In genomic region chr20:10536531-10536930, GRCh38 we compare ENCODE assay signal across 9 cellular contexts.
A peak's percentile ranks its signal among the peaks of the same experiment; 100 is the strongest.
DNase-seq lines count a peak whose midpoint lies in the region; ATAC-seq, FAIRE-seq and TF ChIP-seq lines count a peak whose summit lies in the region.
"Had no signal": no experiment of that assay in that cellular context is flagged by ENCODE, and none has a peak within 500 bp of the region (broad histone marks: within the 10 kb centered on the region; RNA-seq: fewer than 3 reads in every experiment).

No MANE protein-coding gene starts in this region.

- CTCF ChIA-PET in H1 (lab: Charles Lee; ENCODE audit: partially characterized antibody), result interaction anchor here (0.5 to 3.9 kb wide), 29 partner anchors 8 to 919 kb away, joined by 3 to 26 read pairs (median 3); no protein-coding TSS in a partner anchor

- peak; percentile 87 to 91 for TF ChIP-seq RAD21 in H1 (IDR thresholded peaks at IDR 0.05 in 1 of 2, conservative IDR thresholded peaks at IDR 0.05 in 1 of 2; ENCODE audit: low read depth in 2 of 2, low read length in 2 of 2)

- peak; percentile 14 for DNase-seq in activated gamma-delta T cell treated with Interleukin-2 at 50 U/mL for 16 hours
- no peak for DNase-seq in activated gamma-delta T cell (lab: John Stamatoyannopoulos, UW)
- peak; percentile 85 for DNase-seq in NCI-H69 (lab: John Stamatoyannopoulos, UW)
- peak in 1 of 2 experiments; percentile 47 for DNase-seq in H1 (ENCODE audit: low read depth in 1 of 2, low spot score in 2 of 2)
- peak; percentile 74 for DNase-seq in stomach
- DNase-seq in EL, result no peak
- DNase-seq in NCI-H2227 (lab: John Stamatoyannopoulos, UW; ENCODE audit: unreplicated experiment), result no peak

- H3K4me3 ChIP-seq in H1 (ENCODE audit: extremely low read depth in 1 of 4, insufficient read depth in 2 of 4, low read depth in 3 of 4, low read length in 4 of 4) (no peak overlapping the region), stomach (no peak overlapping the region)

- no peak overlapping the region for H4K8ac ChIP-seq in H1 (ENCODE audit: extremely low read depth, insufficient read depth, low read length)

- no peak overlapping the region for H2AK5ac ChIP-seq in H1 (ENCODE audit: low read depth, low read length)

- no peaks in the 10 kb centered on the region for H3K27me3 ChIP-seq in H1 (replicated peaks in 1 of 4; ENCODE audit: control insufficient read depth in 3 of 4, extremely low read depth in 1 of 4, insufficient read depth in 3 of 4, low read length in 3 of 4)
- H3K27me3 ChIP-seq in stomach, result no peaks in the 10 kb centered on the region

- H3K9ac ChIP-seq in H1 (replicated peaks in 1 of 4; ENCODE audit: extremely low read depth in 1 of 4, low read depth in 3 of 4, low read length in 3 of 4), result no peak overlapping the region

- FAIRE-seq in H1 (lab: Jason Lieb, UNC), result peak; percentile 71
- FAIRE-seq: G401.6 had no signal

- no peak overlapping the region for H3K18ac ChIP-seq in H1 (ENCODE audit: extremely low read depth, low read length)

- H3K79me1 ChIP-seq in H1 (ENCODE audit: low read depth, low read length), result no peaks in the 10 kb centered on the region

- H2BK20ac ChIP-seq in H1 (ENCODE audit: low read length), result no peak overlapping the region

- no peak overlapping the region for H2AFZ ChIP-seq in H1 (ENCODE audit: low read length)

- POLR2A ChIA-PET in H1 (lab: Charles Lee; ENCODE audit: partially characterized antibody), result no interaction called here

- H3K4me1 ChIP-seq in H1 (replicated peaks in 1 of 4; ENCODE audit: control insufficient read depth in 3 of 4, insufficient read depth in 4 of 4, low read length in 3 of 4) (peaks cover 0 to 3% (median 1%) of the 10 kb centered on the region in 4 experiments; a peak in 3 of 7 replicates), stomach (peaks cover 0 to 24% (median 14%) of the 10 kb centered on the region in 4 donors)

- no peak overlapping the region for H3K4ac ChIP-seq in H1 (replicated peaks; ENCODE audit: insufficient read length, low read depth, low read length)

- ATAC-seq in GM21619 (IDR thresholded peaks at IDR 0.05; ENCODE audit: unreplicated experiment), result no peak

- no peak overlapping the region for H2BK15ac ChIP-seq in H1 (ENCODE audit: low read length)

- no peak overlapping the region for H2BK120ac ChIP-seq in H1 (replicated peaks; ENCODE audit: low read depth, low read length)

- H3K56ac ChIP-seq in H1 (replicated peaks; ENCODE audit: insufficient read length, low read depth, low read length), result no peak overlapping the region

- H3K27ac ChIP-seq in H1 (ENCODE audit: low read depth, low read length) (no peak overlapping the region), stomach (peak overlapping the region in 3 of 5 donors; percentile 13 to 44 (median 32))

- H3K23me2 ChIP-seq in H1 (ENCODE audit: low read depth, low read length), result no peaks in the 10 kb centered on the region

- no peaks in the 10 kb centered on the region for H3K79me2 ChIP-seq in H1 (ENCODE audit: control insufficient read depth in 1 of 2, insufficient read depth in 2 of 2, low read length in 2 of 2)

- no peak overlapping the region for H4K91ac ChIP-seq in H1 (replicated peaks; ENCODE audit: insufficient read length, low read length)

- H3K36me3 ChIP-seq in H1 (ENCODE audit: control insufficient read depth in 2 of 4, insufficient read depth in 4 of 4, low read length in 3 of 4) (no peaks in the 10 kb centered on the region), stomach (no peaks in the 10 kb centered on the region)

- no peak for TF ChIP-seq EP300 in H1 (IDR thresholded peaks at IDR 0.05; ENCODE audit: borderline replicate concordance in 1 of 2, low read depth in 2 of 2, low read length in 2 of 2)
- TF ChIP-seq EP300 in stomach (IDR thresholded peaks at IDR 0.05), result no peak

- 56% methylated on average over 4 of the region's 4 CpGs; no CpG with 5 or more reads in 1 of the 2 experiments for WGBS in H1 (ENCODE audit: extremely low coverage in 1 of 2, insufficient coverage in 1 of 2, insufficient read length in 1 of 2, insufficient replicate concordance in 2 of 2, low coverage in 1 of 2, low lambda C conversion rate in 2 of 2, missing lambda C conversion rate in 1 of 2), 2 experiments
- WGBS in stomach, 5 donors, result 9 to 20% (median 16%) methylated on average over 4 of the region's 4 CpGs

- H2BK5ac ChIP-seq in H1 (ENCODE audit: low read depth, low read length), result no peak overlapping the region

- H2BK12ac ChIP-seq in H1 (ENCODE audit: low read depth, low read length), result no peak overlapping the region

- TF ChIP-seq POLR2A in H1 (IDR thresholded peaks at IDR 0.05; ENCODE audit: control extremely low read depth in 1 of 2, low read depth in 2 of 2, low read length in 2 of 2), result no peak
- TF ChIP-seq POLR2A in stomach (IDR thresholded peaks at IDR 0.05), result no peak

- H4K5ac ChIP-seq in H1 (ENCODE audit: insufficient read length, low read depth, low read length), result no peak overlapping the region

- H3K4me2 ChIP-seq in H1 (ENCODE audit: insufficient read depth in 1 of 2, low read depth in 2 of 2, low read length in 2 of 2), result no peak overlapping the region

- intact Hi-C loops in stomach (cut with DNase I; ENCODE audit: low total_unique reads), result no loop called here

- H3K14ac ChIP-seq in H1 (ENCODE audit: insufficient read length), result no peak overlapping the region

- no peak overlapping the region for H3K23ac ChIP-seq in H1 (ENCODE audit: insufficient read length)

- TF ChIP-seq CTCF in H1 (IDR thresholded peaks at IDR 0.05; ENCODE audit: control extremely low read depth in 1 of 3, insufficient read depth in 1 of 3, low read depth in 1 of 3, low read length in 3 of 3) (peak in 2 of 3 experiments; percentile 80 to 81; a peak in 3 of 4 replicates), stomach (IDR thresholded peaks at IDR 0.05) (peak in 5 of 7 experiments; percentile 22 to 53 (median 34))

- no peaks in the 10 kb centered on the region for H3K9me3 ChIP-seq in H1 (ENCODE audit: insufficient read depth in 2 of 2, low read depth in 1 of 2, low read length in 1 of 2)
- no peaks in the 10 kb centered on the region for H3K9me3 ChIP-seq in stomach

- H4K20me1 ChIP-seq in H1 (replicated peaks in 1 of 2; ENCODE audit: control insufficient read depth in 1 of 2, insufficient read depth in 2 of 2, low read length in 2 of 2), result no peaks in the 10 kb centered on the region

TF ChIP-seq in H1, 55 proteins besides CTCF, POLR2A, EP300 and RAD21 (continues in another document):
- TF ChIP-seq CBX8 (IDR thresholded peaks at IDR 0.05; ENCODE audit: borderline replicate concordance, low read depth, low read length), result no peak
- TF ChIP-seq POLR2AphosphoS5 (IDR thresholded peaks at IDR 0.05; ENCODE audit: low read depth, low read length), result no peak
- no peak for TF ChIP-seq POU5F1 (IDR thresholded peaks at IDR 0.05; ENCODE audit: low read depth, low read length)
- TF ChIP-seq ZNF274 (IDR thresholded peaks at IDR 0.05; ENCODE audit: borderline replicate concordance, extremely low read depth, low read length), result no peak
- no peak for TF ChIP-seq JUND (IDR thresholded peaks at IDR 0.05; ENCODE audit: low read length)
- TF ChIP-seq HDAC6 (IDR thresholded peaks at IDR 0.05; ENCODE audit: low read depth, low read length), result no peak
- TF ChIP-seq NRF1 (IDR thresholded peaks at IDR 0.05; ENCODE audit: low read depth, low read length), result no peak
- TF ChIP-seq KDM1A (IDR thresholded peaks at IDR 0.05; ENCODE audit: borderline replicate concordance, low read length), result no peak
- no peak for TF ChIP-seq JUN (IDR thresholded peaks at IDR 0.05; ENCODE audit: low read depth, low read length)
- no peak for TF ChIP-seq E2F6 (IDR thresholded peaks at IDR 0.05)
- no peak for TF ChIP-seq RXRA (IDR thresholded peaks at IDR 0.05; ENCODE audit: insufficient read depth, low read depth, low read length)
- no peak for TF ChIP-seq NANOG (IDR thresholded peaks at IDR 0.05; ENCODE audit: insufficient read depth, low read depth, low read length, poor library complexity, severe bottlenecking)
- TF ChIP-seq YY1 (IDR thresholded peaks at IDR 0.05; ENCODE audit: low read depth, low read length), result no peak
- no peak for TF ChIP-seq SRF (IDR thresholded peaks at IDR 0.05; ENCODE audit: low read depth, low read length)

Comparison
In these comparisons a context has a peak if more than half of its experiments do, and no peak if none do; other contexts are left out.
1. DNase-seq: peak in activated gamma-delta T cell treated with Interleukin-2 at 50 U/mL for 16 hours (single experiment), NCI-H69 (single experiment) and stomach (single experiment); none in activated gamma-delta T cell (single experiment), EL (single experiment) and NCI-H2227 (single experiment).